7 cellular contexts compared by ENCODE assay signal in genomic region chr10:112446055-112446854, GRCh38. TPM values are rescaled to one million over a fixed set of nuclear protein-coding genes. Genes with fewer than 3 reads are reported as not detected.
DNase-seq lines count a peak whose midpoint lies in the region; ATAC-seq and TF ChIP-seq lines count a peak whose summit lies in the region.

No MANE protein-coding gene starts in this region.

- peaks cover 38% of the 10 kb centered on the region for H3K36me3 Mint-ChIP-seq in activated CD8-positive, alpha-beta T cell treated with anti-CD3 and anti-CD28 coated beads for 36 hours (ENCODE audit: low read depth)
- no peaks in the 10 kb centered on the region for H3K36me3 Mint-ChIP-seq in glutamatergic neuron (ENCODE audit: unreplicated experiment)

- peak; percentile 44 for ATAC-seq in GM18870 (IDR thresholded peaks at IDR 0.05; ENCODE audit: unreplicated experiment)
- ATAC-seq in activated CD8-positive, alpha-beta T cell treated with anti-CD3 and anti-CD28 coated beads for 36 hours = no peak
- ATAC-seq in GM19324 (IDR thresholded peaks at IDR 0.05; ENCODE audit: low FRiP score, unreplicated experiment) = no peak

- TF ChIP-seq POLR2A in prostate gland (IDR thresholded peaks at IDR 0.05) = peak; percentile 42

- no peak for DNase-seq in Jurkat, Clone E6-1 (ENCODE audit: low read depth, low spot score)
- peak; percentile 26 for DNase-seq in activated CD8-positive, alpha-beta T cell treated with anti-CD3 and anti-CD28 coated beads for 36 hours
- DNase-seq in glutamatergic neuron (no peak), prostate gland (ENCODE audit: low spot score) (no peak), NCI-H748 (lab: John Stamatoyannopoulos, UW; ENCODE audit: unreplicated experiment) (no peak)

- H3K9me3 Mint-ChIP-seq in activated CD8-positive, alpha-beta T cell treated with anti-CD3 and anti-CD28 coated beads for 36 hours = no peaks in the 10 kb centered on the region
- peaks cover 5% of the 10 kb centered on the region for H3K9me3 Mint-ChIP-seq in glutamatergic neuron (ENCODE audit: unreplicated experiment)

- peak overlapping the region; percentile 92 for H3K27ac Mint-ChIP-seq in activated CD8-positive, alpha-beta T cell treated with anti-CD3 and anti-CD28 coated beads for 36 hours
- peak overlapping the region; percentile 89 for H3K27ac Mint-ChIP-seq in glutamatergic neuron (ENCODE audit: unreplicated experiment)

- H3K4me3 Mint-ChIP-seq in activated CD8-positive, alpha-beta T cell treated with anti-CD3 and anti-CD28 coated beads for 36 hours = peak overlapping the region; percentile 88
- peak overlapping the region; percentile 97 for H3K4me3 Mint-ChIP-seq in glutamatergic neuron (ENCODE audit: unreplicated experiment)

- CTCF ChIA-PET in activated CD8-positive, alpha-beta T cell treated with anti-CD3 and anti-CD28 coated beads for 36 hours (lab: Charles Lee) = interaction anchor here (1.2 to 1.9 kb wide), 6 partner anchors 11 to 71 kb away, joined by 3 to 10 read pairs (median 7); no protein-coding TSS in a partner anchor

- no peaks in the 10 kb centered on the region for H3K36me3 ChIP-seq in prostate gland

- no peak for TF ChIP-seq CTCF in activated CD8-positive, alpha-beta T cell treated with anti-CD3 and anti-CD28 coated beads for 36 hours (IDR thresholded peaks at IDR 0.05)
- no peak for TF ChIP-seq CTCF in glutamatergic neuron (IDR thresholded peaks at IDR 0.05; ENCODE audit: partially characterized antibody, unreplicated experiment)
- TF ChIP-seq CTCF in prostate gland (IDR thresholded peaks at IDR 0.05) = no peak

- POLR2A ChIA-PET in activated CD8-positive, alpha-beta T cell treated with anti-CD3 and anti-CD28 coated beads for 36 hours (lab: Charles Lee) = interaction anchor here (1.2 to 2.9 kb wide), 8 partner anchors 10 to 78 kb away, joined by 3 to 33 read pairs (median 5); partner anchors contain the start of gene ACSL5

- H3K27me3 ChIP-seq in prostate gland (replicated peaks; ENCODE audit: insufficient read depth) = no peaks in the 10 kb centered on the region

- H3K4me1 ChIP-seq in prostate gland (replicated peaks) = no peaks in the 10 kb centered on the region

- H3K27me3 Mint-ChIP-seq in activated CD8-positive, alpha-beta T cell treated with anti-CD3 and anti-CD28 coated beads for 36 hours = no peaks in the 10 kb centered on the region
- H3K27me3 Mint-ChIP-seq in glutamatergic neuron (ENCODE audit: unreplicated experiment) = peaks cover 3% of the 10 kb centered on the region

- no peaks in the 10 kb centered on the region for H3K9me3 ChIP-seq in prostate gland

- peaks cover 51% of the 10 kb centered on the region for H3K4me1 Mint-ChIP-seq in activated CD8-positive, alpha-beta T cell treated with anti-CD3 and anti-CD28 coated beads for 36 hours (ENCODE audit: low read depth)
- peaks cover 6% of the 10 kb centered on the region for H3K4me1 Mint-ChIP-seq in glutamatergic neuron (ENCODE audit: low read depth, unreplicated experiment)

- peak overlapping the region; percentile 100 for H3K4me3 ChIP-seq in Jurkat, Clone E6-1 (ENCODE audit: low read length)
- H3K4me3 ChIP-seq in prostate gland = peak overlapping the region; percentile 65 to 89

- intact Hi-C loops in activated CD8-positive, alpha-beta T cell treated with anti-CD3 and anti-CD28 coated beads for 36 hours (cut with micrococcal nuclease) = no loop called here
- intact Hi-C loops in prostate gland (cut with DNase I) = loop anchor here (5.0 kb wide), 1 partner anchor 264 kb away; the partner anchor contains the start of gene GPAM

- peak overlapping the region; percentile 82 to 89 for H3K27ac ChIP-seq in prostate gland

- WGBS in prostate gland = 4% methylated on average over 19 of the region's 20 CpGs

RNA-seq across cellular contexts. Expression of gene ZDHHC6, which starts 0.5 kb away (rescaled TPM):
- 51.7 TPM for polyA plus RNA-seq in Jurkat, Clone E6-1 (2012; ENCODE audit: insufficient read depth, insufficient read length)
- 10 to 100 TPM; 36.6 to 37.6 TPM for total RNA-seq in activated CD8-positive, alpha-beta T cell treated with anti-CD3 and anti-CD28 coated beads for 36 hours
- total RNA-seq in glutamatergic neuron (ENCODE audit: unreplicated experiment) = 33.0 TPM
- total RNA-seq in prostate gland = 10 to 100 TPM; 21.3 to 28.0 TPM

RNA-seq across cellular contexts. Expression of gene VTI1A, which starts 0.8 kb away (rescaled TPM):
- 26.0 TPM for polyA plus RNA-seq in Jurkat, Clone E6-1 (2012; ENCODE audit: insufficient read depth, insufficient read length)
- 10 to 100 TPM; 29.4 to 30.0 TPM for total RNA-seq in activated CD8-positive, alpha-beta T cell treated with anti-CD3 and anti-CD28 coated beads for 36 hours
- 61.0 TPM for total RNA-seq in glutamatergic neuron (ENCODE audit: unreplicated experiment)
- total RNA-seq in prostate gland = 10 to 100 TPM; 53.3 to 57.5 TPM
